In the genomic region with DNA sequence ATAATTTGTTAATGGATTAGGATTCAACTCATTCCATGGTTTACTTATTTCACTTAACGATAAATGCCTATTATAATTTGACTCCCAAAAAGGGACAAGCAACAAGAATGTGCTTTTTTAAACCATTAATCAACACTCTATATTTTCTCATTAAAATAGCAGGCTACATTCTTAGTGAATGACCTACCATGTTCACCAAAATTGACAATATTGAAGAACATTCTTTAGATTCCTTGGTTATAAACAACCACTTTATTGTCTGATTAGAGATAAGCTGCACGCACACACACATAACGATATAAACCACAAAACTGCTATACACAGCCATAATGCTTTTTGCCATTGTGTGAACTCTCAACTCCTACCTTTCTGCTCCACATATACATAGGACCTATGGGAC, we compare ENCODE assay signal across 13 cellular contexts.
"Had no signal": no experiment of that assay in that cellular context is flagged by ENCODE, and none has a peak within 500 bp of the region (broad histone marks: within the 10 kb centered on the region; RNA-seq: fewer than 3 reads in every experiment).

No MANE protein-coding gene starts in this region.

- H3K4me1 ChIP-seq: right atrium auricular region had no signal

- H3K4me1 Mint-ChIP-seq: activated B cell treated with CpG ODN at 0.5 μM for 24 hours; activated CD4-positive, alpha-beta T cell treated with anti-CD3 and anti-CD28 coated beads, Interleukin-2, amount 10 ng/mL, durations not matched to agents 24 days and 14 days; activated naive CD8-positive, alpha-beta T cell treated with anti-CD3 and anti-CD28 coated beads, Interleukin-2, amount 50 U/mL, for 24 hours; central memory CD8-positive, alpha-beta T cell; naive B cell had no signal

- ATAC-seq: activated naive CD8-positive, alpha-beta T cell treated with anti-CD3 and anti-CD28 coated beads, Interleukin-2, amount 50 U/mL, for 24 hours had no signal

- H3K27ac ChIP-seq: right atrium auricular region had no signal

- DNase-seq: activated B cell treated with CpG ODN at 0.5 μM for 24 hours; activated CD4-positive, alpha-beta T cell treated with anti-CD3 and anti-CD28 coated beads, Interleukin-2, amount 10 ng/mL, durations not matched to agents 24 days and 14 days; activated naive CD4-positive, alpha-beta T cell treated with Interleukin-2 at 50 U/mL for 16 hours; activated naive CD8-positive, alpha-beta T cell treated with anti-CD3 and anti-CD28 coated beads, Interleukin-2, amount 50 U/mL, for 24 hours; dermis blood vessel endothelial cell; erythroblast; head of caudate nucleus; naive B cell; posterior cingulate gyrus; small intestine had no signal

- H3K27me3 ChIP-seq: right atrium auricular region had no signal

- H3K27me3 Mint-ChIP-seq: activated B cell treated with CpG ODN at 0.5 μM for 24 hours; activated CD4-positive, alpha-beta T cell treated with anti-CD3 and anti-CD28 coated beads, Interleukin-2, amount 10 ng/mL, durations not matched to agents 24 days and 14 days; activated naive CD8-positive, alpha-beta T cell treated with anti-CD3 and anti-CD28 coated beads, Interleukin-2, amount 50 U/mL, for 24 hours; central memory CD8-positive, alpha-beta T cell; naive B cell had no signal

- H3K9me3 ChIP-seq: right atrium auricular region had no signal

- H3K4me3 ChIP-seq: right atrium auricular region had no signal

- H3K9me3 Mint-ChIP-seq: activated CD4-positive, alpha-beta T cell treated with anti-CD3 and anti-CD28 coated beads, Interleukin-2, amount 10 ng/mL, durations not matched to agents 24 days and 14 days had no signal

- H3K36me3 Mint-ChIP-seq: naive B cell had no signal

- H3K36me3 ChIP-seq: right atrium auricular region had no signal

- H3K27ac Mint-ChIP-seq: activated B cell treated with CpG ODN at 0.5 μM for 24 hours; activated CD4-positive, alpha-beta T cell treated with anti-CD3 and anti-CD28 coated beads, Interleukin-2, amount 10 ng/mL, durations not matched to agents 24 days and 14 days; activated naive CD8-positive, alpha-beta T cell treated with anti-CD3 and anti-CD28 coated beads, Interleukin-2, amount 50 U/mL, for 24 hours; activated T-helper 1 cell treated with anti-CD3 and anti-CD28 coated beads, Interleukin-12 subunit alpha, Interleukin-12 subunit beta, Interleukin-2, Interleukin-4 antibody, amounts not matched to agents 30 ng/mL and 10 ng/mL and 1 ng/mL, durations not matched to agents 14 hours and 24 hours and 36 hours; naive B cell had no signal

- H3K4me3 Mint-ChIP-seq: activated B cell treated with CpG ODN at 0.5 μM for 24 hours; activated CD4-positive, alpha-beta T cell treated with anti-CD3 and anti-CD28 coated beads, Interleukin-2, amount 10 ng/mL, durations not matched to agents 24 days and 14 days; activated naive CD8-positive, alpha-beta T cell treated with anti-CD3 and anti-CD28 coated beads, Interleukin-2, amount 50 U/mL, for 24 hours; activated T-helper 1 cell treated with anti-CD3 and anti-CD28 coated beads, Interleukin-12 subunit alpha, Interleukin-12 subunit beta, Interleukin-2, Interleukin-4 antibody, amounts not matched to agents 30 ng/mL and 10 ng/mL and 1 ng/mL, durations not matched to agents 14 hours and 24 hours and 36 hours; central memory CD8-positive, alpha-beta T cell; naive B cell had no signal
